21 cellular contexts compared by ENCODE assay signal in the genomic region with DNA sequence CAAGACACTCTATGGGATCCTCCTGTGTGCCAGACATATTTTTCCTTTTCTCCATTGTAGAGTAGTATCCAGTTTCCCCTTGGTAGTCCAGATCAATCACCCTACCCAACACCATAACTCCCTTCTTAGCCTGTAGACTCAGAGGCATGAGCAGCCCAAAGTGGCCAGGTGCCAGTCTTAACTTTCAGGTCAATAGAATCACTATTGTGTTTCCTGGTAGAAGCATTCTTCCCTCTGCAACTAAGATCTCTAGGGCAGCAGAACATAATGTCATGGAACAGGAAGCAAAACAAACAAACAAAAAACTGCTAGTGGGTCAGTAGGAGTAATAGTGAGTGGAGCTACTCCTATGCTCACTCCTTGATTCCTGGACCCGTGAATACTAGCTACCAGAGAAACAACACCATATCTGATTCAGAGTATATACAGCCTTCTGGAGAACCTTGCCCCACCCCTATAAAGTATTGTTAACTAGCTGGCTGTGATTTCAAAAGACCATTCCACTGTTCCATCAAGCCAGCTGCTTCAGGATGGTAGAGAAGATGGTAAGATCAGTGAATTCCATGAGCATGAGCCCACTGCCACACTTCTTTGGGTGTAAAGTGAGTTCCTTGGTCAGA. TPM values are rescaled to one million over a fixed set of nuclear protein-coding genes. Genes with fewer than 3 reads are reported as not detected.
DNase-seq lines count a peak whose midpoint lies in the region; ATAC-seq, FAIRE-seq and TF ChIP-seq lines count a peak whose summit lies in the region.
"Had no signal": no experiment of that assay in that cellular context is flagged by ENCODE, and none has a peak within 500 bp of the region (broad histone marks: within the 10 kb centered on the region; RNA-seq: fewer than 3 reads in every experiment).

No MANE protein-coding gene starts in this region.

- intact Hi-C loops in pancreas (cut with DNase I) (no loop called here), ovary (cut with DNase I) (no loop called here)

- peak; percentile 26 to 62 (median 48) for ATAC-seq in pancreas
- ATAC-seq: A549, K562 had no signal

- H3K36me3 ChIP-seq in pancreas (no peaks in the 10 kb centered on the region), ovary (no peaks in the 10 kb centered on the region)

- no peak for TF ChIP-seq POLR2A in ovary (IDR thresholded peaks at IDR 0.05)

- H3K9me3 ChIP-seq in pancreas (no peaks in the 10 kb centered on the region), ovary (no peaks in the 10 kb centered on the region)
- H3K9me3 ChIP-seq: A549 had no signal

- H3K4me3 ChIP-seq in pancreas (no peak overlapping the region), ovary (no peak overlapping the region)
- H3K4me3 ChIP-seq: A549, K562 had no signal

- no peaks in the 10 kb centered on the region for H3K27me3 ChIP-seq in pancreas
- H3K27me3 ChIP-seq in ovary, result no peaks in the 10 kb centered on the region

- 56 to 69% methylated on average over 1 of the region's 1 CpG for WGBS in pancreas, 2 donors
- 66 to 80% (median 79%) methylated on average over 1 of the region's 1 CpG for WGBS in ovary, 3 donors

- no peak for TF ChIP-seq EP300 in ovary (IDR thresholded peaks at IDR 0.05)

- H3K4me1 ChIP-seq in pancreas, result no peaks in the 10 kb centered on the region
- H3K4me1 ChIP-seq in ovary (ENCODE audit: insufficient read depth), result no peaks in the 10 kb centered on the region
- H3K4me1 ChIP-seq: A549 had no signal

- H3K27ac ChIP-seq in pancreas (no peak overlapping the region), ovary (no peak overlapping the region)
- H3K27ac ChIP-seq: 22Rv1, A549, C4-2B had no signal

- DNase-seq in DMS153 (lab: John Stamatoyannopoulos, UW) (peak; percentile 20), DMS153 treated with DMSO at 0.1 percent for 48 hours (lab: John Stamatoyannopoulos, UW; ENCODE audit: unreplicated experiment) (no peak), midbrain (lab: John Stamatoyannopoulos, UW) (peak; percentile 8), pancreas (peak in 2 of 6 donors; percentile 8 to 15), LoVo (ENCODE audit: low spot score) (no peak), ovary (no peak), frontal cortex (ENCODE audit: low spot score in 2 of 2) (no peak)
- DNase-seq: AML-193; Calu3; CD4-positive, alpha-beta T cell; DMS79 treated with DMSO at 0.1 percent for 48 hours; GF-D8; H9; IMR-90 had no signal

- FAIRE-seq in pancreas (lab: Jason Lieb, UNC), result no peak
- no peak for FAIRE-seq in frontal cortex (lab: Jason Lieb, UNC)
- FAIRE-seq: A549, H1, HTR-8/SVneo, K562 had no signal

- no peak for TF ChIP-seq CTCF in pancreas (IDR thresholded peaks at IDR 0.05)
- TF ChIP-seq CTCF in ovary (IDR thresholded peaks at IDR 0.05), result no peak

RNA-seq across cellular contexts. Expression of gene CLEC19A, which starts 11.2 kb away (rescaled TPM):
- total RNA-seq in pancreas (under 1 TPM in 1 of 6 donors, not detected in 5; 0.09 TPM), ovary (not detected), frontal cortex (under 0.01 TPM)
- polyA plus RNA-seq in pancreas (not detected), ovary (not detected)
- total RNA-seq: Calu3; CD4-positive, alpha-beta T cell; H9; IMR-90; K562 had no signal
- polyA plus RNA-seq: BJ, IMR-90, K562 had no signal

Comparison
In these comparisons a context has a peak if more than half of its experiments do, and no peak if none do; other contexts are left out.
1. DNase-seq: peak in DMS153 (single experiment) and midbrain (single experiment); none in DMS153 treated with DMSO at 0.1 percent for 48 hours (single experiment), LoVo (single experiment), ovary (0 of 5) and frontal cortex (0 of 2).